6 cellular contexts compared by ENCODE assay signal in the genomic region with DNA sequence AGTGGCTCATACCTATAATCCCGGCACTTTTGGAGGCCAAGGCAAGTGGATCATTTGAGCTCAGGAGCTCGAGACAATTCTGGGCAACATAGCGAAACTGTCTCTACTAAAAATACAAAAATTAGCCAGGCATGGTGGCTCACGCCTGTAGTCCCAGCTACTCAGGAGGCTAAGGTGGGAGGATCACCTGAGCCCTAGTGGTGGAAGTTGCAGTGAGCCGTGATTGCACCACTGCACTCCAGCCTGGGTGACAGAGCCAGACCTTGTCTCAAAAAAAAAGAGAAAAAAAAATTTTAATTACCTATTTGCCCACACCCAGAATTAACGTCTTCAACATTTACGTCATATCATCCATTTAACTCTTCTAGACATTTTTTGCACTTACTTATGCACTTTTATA. TPM values are rescaled to one million over a fixed set of nuclear protein-coding genes. Genes with fewer than 3 reads are reported as not detected.
DNase-seq lines count a peak whose midpoint lies in the region; TF ChIP-seq lines count a peak whose summit lies in the region.
"Not testable (repeated sequence)": the region's sequence is repeated elsewhere in the genome, so short reads cannot be mapped to it uniquely, and the experiment has no call there.

No MANE protein-coding gene starts in this region.

- not testable (repeated sequence) for H3K56ac ChIP-seq in H9 (ENCODE audit: insufficient read length, low read depth, low read length)

- not testable (repeated sequence) for H3K23me2 ChIP-seq in H9 (ENCODE audit: insufficient read length, low read depth, low read length, poor library complexity, severe bottlenecking)

- 100% methylated on average over 2 of the region's 7 CpGs for WGBS in H9 (ENCODE audit: extremely low coverage, insufficient read length, low lambda C conversion rate)
- WGBS in endodermal cell (ENCODE audit: insufficient coverage in 1 of 2, insufficient read length in 1 of 2), 2 experiments: 84 to 97% methylated on average over 4 to 7 of the region's 7 CpGs

- not testable (repeated sequence) for H3K27ac ChIP-seq in 22Rv1; H9 (ENCODE audit: insufficient read length, low read depth, low read length); endodermal cell (ENCODE audit: low read depth, low read length)
- H3K27ac ChIP-seq in WERI-Rb-1 (peak overlapping the region; percentile 66), parathyroid adenoma (peak overlapping the region; percentile 57)

- not testable (repeated sequence) for H4K20me1 ChIP-seq in H9 (ENCODE audit: control insufficient read depth, insufficient read depth, insufficient read length)

- not testable (repeated sequence) for H3T11ph ChIP-seq in H9 (ENCODE audit: low read length)

- H3K18ac ChIP-seq in H9 (ENCODE audit: insufficient read length, low read depth, low read length): not testable (repeated sequence)

- H2BK12ac ChIP-seq in H9 (ENCODE audit: insufficient read length, low read depth, low read length): not testable (repeated sequence)

- H3K4me1 Mint-ChIP-seq in H9: peaks cover 9 to 13% of the 10 kb centered on the region in 2 experiments
- H3K4me1 Mint-ChIP-seq in endodermal cell: not testable (repeated sequence)
- peaks cover 38% of the 10 kb centered on the region for H3K4me1 Mint-ChIP-seq in glutamatergic neuron (ENCODE audit: low read depth, unreplicated experiment)

- not testable (repeated sequence) for H2BK15ac ChIP-seq in H9 (ENCODE audit: low read depth, low read length)

- H3K79me2 ChIP-seq in H9 (ENCODE audit: insufficient read depth, low read length): not testable (repeated sequence)
- peaks cover 50% of the 10 kb centered on the region for H3K79me2 ChIP-seq in parathyroid adenoma

- H3K4ac ChIP-seq in H9 (ENCODE audit: low read depth, low read length): not testable (repeated sequence)

- H3K9ac ChIP-seq in H9 (ENCODE audit: extremely low read depth, insufficient read length, low read length); endodermal cell (ENCODE audit: extremely low read depth, low read length, poor library complexity, severe bottlenecking); parathyroid adenoma: not testable (repeated sequence)

- not testable (repeated sequence) for H4K91ac ChIP-seq in H9 (ENCODE audit: insufficient read length, low read depth, low read length)

- H3K4me3 Mint-ChIP-seq in H9, endodermal cell: not testable (repeated sequence)
- H3K4me3 Mint-ChIP-seq in glutamatergic neuron (ENCODE audit: unreplicated experiment): peak overlapping the region; percentile 52

- not testable (repeated sequence) for H3K27me3 ChIP-seq in H9 (ENCODE audit: insufficient read depth, low read length); WERI-Rb-1 (ENCODE audit: insufficient read depth, low read depth, severe bottlenecking); endodermal cell (ENCODE audit: control insufficient read depth, insufficient read depth, low read length, poor library complexity, severe bottlenecking); parathyroid adenoma (ENCODE audit: control insufficient read depth, insufficient read depth, low read length)

- H3K27me3 Mint-ChIP-seq in H9 (ENCODE audit: low read depth); endodermal cell (ENCODE audit: insufficient read depth); glutamatergic neuron (ENCODE audit: unreplicated experiment): not testable (repeated sequence)

- H3K36me3 ChIP-seq in WERI-Rb-1: peaks cover 44% of the 10 kb centered on the region
- H3K36me3 ChIP-seq in endodermal cell (ENCODE audit: control insufficient read depth, insufficient read depth, low read length): peaks cover 28% of the 10 kb centered on the region
- H3K36me3 ChIP-seq in parathyroid adenoma (ENCODE audit: control insufficient read depth, insufficient read depth, low read length): not testable (repeated sequence)

- TF ChIP-seq CTCF in 22Rv1 (IDR thresholded peaks at IDR 0.05): 0 out of 2 replicates have a peak, but pooled peaks have one; percentile 8
- TF ChIP-seq CTCF in H9 (conservative IDR thresholded peaks at IDR 0.05): peak; percentile 38; the same call in 2 of the 3 replicates
- TF ChIP-seq CTCF in WERI-Rb-1 (IDR thresholded peaks at IDR 0.05; ENCODE audit: low read depth, low read length); parathyroid adenoma (IDR thresholded peaks at IDR 0.05): not testable (repeated sequence)
- peak; percentile 55 for TF ChIP-seq CTCF in endodermal cell (conservative IDR thresholded peaks at IDR 0.05)
- peak; percentile 24 for TF ChIP-seq CTCF in glutamatergic neuron (IDR thresholded peaks at IDR 0.05; ENCODE audit: partially characterized antibody, unreplicated experiment)

- not testable (repeated sequence) for H2AFZ ChIP-seq in H9 (ENCODE audit: low read length); parathyroid adenoma

- not testable (repeated sequence) for H3K14ac ChIP-seq in H9 (ENCODE audit: insufficient read depth, low read length)

- not testable (repeated sequence) for H4K5ac ChIP-seq in H9 (ENCODE audit: insufficient read length, low read depth, low read length)

- H3K36me3 Mint-ChIP-seq in H9 (ENCODE audit: insufficient read depth in 1 of 3, low read depth in 3 of 3): peaks cover 9 to 21% (median 17%) of the 10 kb centered on the region in 3 experiments
- peaks cover 26% of the 10 kb centered on the region for H3K36me3 Mint-ChIP-seq in endodermal cell (ENCODE audit: low read depth)
- H3K36me3 Mint-ChIP-seq in glutamatergic neuron (ENCODE audit: unreplicated experiment): not testable (repeated sequence)

- H2BK5ac ChIP-seq in H9 (ENCODE audit: insufficient read length, low read length): not testable (repeated sequence)

- not testable (repeated sequence) for H3K4me2 ChIP-seq in H9 (ENCODE audit: insufficient read depth, insufficient read length, low read length); parathyroid adenoma (ENCODE audit: low read length)

- not testable (repeated sequence) for H3K9me3 ChIP-seq in H9 (ENCODE audit: control insufficient read depth, low read depth, low read length); WERI-Rb-1 (ENCODE audit: severe bottlenecking); endodermal cell (ENCODE audit: control insufficient read depth, low read length); parathyroid adenoma (ENCODE audit: control insufficient read depth, low read length)

- H2BK20ac ChIP-seq in H9 (ENCODE audit: low read depth, low read length, poor library complexity, severe bottlenecking): not testable (repeated sequence)

- not testable (repeated sequence) for H4K8ac ChIP-seq in H9 (replicated peaks; ENCODE audit: insufficient read length, low read depth, low read length)

- H2BK120ac ChIP-seq in H9 (ENCODE audit: low read depth, low read length, poor library complexity, severe bottlenecking): not testable (repeated sequence)

- H3K9me3 Mint-ChIP-seq in H9, endodermal cell: not testable (repeated sequence)
- H3K9me3 Mint-ChIP-seq in glutamatergic neuron (ENCODE audit: unreplicated experiment): peaks cover 14% of the 10 kb centered on the region

- H3K4me3 ChIP-seq in WERI-Rb-1 (ENCODE audit: low read depth, low read length); endodermal cell (ENCODE audit: low read length); parathyroid adenoma (ENCODE audit: low read depth, low read length): not testable (repeated sequence)

- H2AK5ac ChIP-seq in H9 (ENCODE audit: insufficient read length, low read length): not testable (repeated sequence)

- H3K27ac Mint-ChIP-seq in H9, endodermal cell: not testable (repeated sequence)
- peak overlapping the region; percentile 91 for H3K27ac Mint-ChIP-seq in glutamatergic neuron (ENCODE audit: unreplicated experiment)

- not testable (repeated sequence) for DNase-seq in H9, WERI-Rb-1, endodermal cell, glutamatergic neuron

- not testable (repeated sequence) for H3K4me1 ChIP-seq in H9 (ENCODE audit: insufficient read depth, low read length); endodermal cell (ENCODE audit: control insufficient read depth, insufficient read depth, low read length)
- H3K4me1 ChIP-seq in parathyroid adenoma: peaks cover 67% of the 10 kb centered on the region

- not testable (repeated sequence) for H3K23ac ChIP-seq in H9 (ENCODE audit: insufficient read length, low read depth, low read length)

- H3K79me1 ChIP-seq in H9 (ENCODE audit: insufficient read depth, low read depth, low read length, poor library complexity, severe bottlenecking): not testable (repeated sequence)

RNA-seq across cellular contexts. Expression of a gene that starts 29.4 kb away (rescaled TPM):
- total RNA-seq in H9 (2021) (31.0 and 33.9 TPM in 2 replicates), endodermal cell (10 to 100 TPM; 36.4 to 51.4 TPM), glutamatergic neuron (ENCODE audit: unreplicated experiment) (67.7 TPM)
- 31.1 TPM for polyA plus RNA-seq in endodermal cell (2013, experiment 1 of 2)
- polyA plus RNA-seq in endodermal cell (2013, experiment 2 of 2): 31.1 TPM
